In genomic region chr6:28522594-28523557, GRCh38 we compare ENCODE assay signal across 16 cellular contexts. TPM values are rescaled to one million over a fixed set of nuclear protein-coding genes. Genes with fewer than 3 reads are reported as not detected.
A peak's percentile ranks its signal among the peaks of the same experiment; 100 is the strongest.
DNase-seq lines count a peak whose midpoint lies in the region; ATAC-seq, FAIRE-seq and TF ChIP-seq lines count a peak whose summit lies in the region.
"Had no signal": no experiment of that assay in that cellular context is flagged by ENCODE, and none has a peak within 500 bp of the region (broad histone marks: within the 10 kb centered on the region; RNA-seq: fewer than 3 reads in every experiment).

No MANE protein-coding gene starts in this region.

- H2AK5ac ChIP-seq in H1 (ENCODE audit: low read depth, low read length): no peak overlapping the region

- no peak overlapping the region for H3K4me2 ChIP-seq in H1 (ENCODE audit: insufficient read depth in 1 of 2, low read depth in 2 of 2, low read length in 2 of 2)

- TF ChIP-seq CTCF in CD4-positive, alpha-beta T cell (IDR thresholded peaks at IDR 0.05): no peak
- TF ChIP-seq CTCF in NB4 (IDR thresholded peaks at IDR 0.05; ENCODE audit: low read depth, low read length): no peak
- TF ChIP-seq CTCF in H1 (IDR thresholded peaks at IDR 0.05; ENCODE audit: control extremely low read depth in 1 of 3, insufficient read depth in 1 of 3, low read depth in 1 of 3, low read length in 3 of 3): 0 out of 4 replicates have a peak, but pooled peaks of 1 of the 3 experiments have one; percentile 5

- H3K9ac ChIP-seq in H1 (replicated peaks in 1 of 4; ENCODE audit: extremely low read depth in 1 of 4, low read depth in 3 of 4, low read length in 3 of 4): no peak overlapping the region

- DNase-seq in CD4-positive, alpha-beta T cell: peak in 9 of 10 experiments; percentile 4 to 44 (median 23)
- peak; percentile 20 for DNase-seq in NB4 (ENCODE audit: low read depth)
- peak; percentile 79 for DNase-seq in activated CD8-positive, alpha-beta T cell treated with anti-CD3 and anti-CD28 coated beads, Interleukin-2, amount 10 ng/mL, durations not matched to agents 7 days and 5 days
- no peak for DNase-seq in H1 (ENCODE audit: low read depth in 1 of 2, low spot score in 2 of 2)
- DNase-seq in NCI-H1105 (lab: John Stamatoyannopoulos, UW): no peak
- DNase-seq in NCI-H774 (lab: John Stamatoyannopoulos, UW): no peak
- DNase-seq in putamen (ENCODE audit: low spot score): no peak
- no peak for DNase-seq in HK-2 (ENCODE audit: unreplicated experiment)
- DNase-seq: body of pancreas, NCI-H510A had no signal

- no peak overlapping the region for H2BK5ac ChIP-seq in H1 (ENCODE audit: low read depth, low read length)

- H3K36me3 ChIP-seq in H1 (ENCODE audit: control insufficient read depth in 2 of 4, insufficient read depth in 4 of 4, low read length in 3 of 4): no peaks in the 10 kb centered on the region

- no peak; a peak in 1 of 4 replicates for TF ChIP-seq RAD21 in H1 (IDR thresholded peaks at IDR 0.05 in 1 of 2, conservative IDR thresholded peaks at IDR 0.05 in 1 of 2; ENCODE audit: low read depth in 2 of 2, low read length in 2 of 2)

- POLR2A ChIA-PET in CD4-positive, alpha-beta T cell (lab: Charles Lee): interaction anchor here (0.6 to 1.5 kb wide), 3 partner anchors 15 to 20 kb away, joined by 3 to 5 read pairs (median 3); no protein-coding TSS in a partner anchor
- POLR2A ChIA-PET in activated CD8-positive, alpha-beta T cell treated with anti-CD3 and anti-CD28 coated beads, Interleukin-2, amount 10 ng/mL, durations not matched to agents 7 days and 5 days (lab: Charles Lee): no interaction called here
- POLR2A ChIA-PET in H1 (lab: Charles Lee; ENCODE audit: partially characterized antibody): no interaction called here

- H3K23ac ChIP-seq in H1 (ENCODE audit: insufficient read length): no peak overlapping the region

- H4K20me1 ChIP-seq in H1 (replicated peaks in 1 of 2; ENCODE audit: control insufficient read depth in 1 of 2, insufficient read depth in 2 of 2, low read length in 2 of 2): no peaks in the 10 kb centered on the region

- no peak overlapping the region for H2BK12ac ChIP-seq in H1 (ENCODE audit: low read depth, low read length)

- no peaks in the 10 kb centered on the region for H3K79me1 ChIP-seq in H1 (ENCODE audit: low read depth, low read length)

- no peak overlapping the region for H3K56ac ChIP-seq in H1 (replicated peaks; ENCODE audit: insufficient read length, low read depth, low read length)

- H3K27me3 ChIP-seq in CD4-positive, alpha-beta T cell (ENCODE audit: control insufficient read depth, insufficient read depth, low read length): peaks cover 21% of the 10 kb centered on the region
- H3K27me3 ChIP-seq in H1 (replicated peaks in 1 of 4; ENCODE audit: control insufficient read depth in 3 of 4, extremely low read depth in 1 of 4, insufficient read depth in 3 of 4, low read length in 3 of 4): peaks cover 0 to 1% (median 0%) of the 10 kb centered on the region in 4 experiments; a peak in 1 of 7 replicates
- H3K27me3 ChIP-seq: body of pancreas had no signal

- no peak overlapping the region for H2BK15ac ChIP-seq in H1 (ENCODE audit: low read length)

- no peak overlapping the region for H4K5ac ChIP-seq in H1 (ENCODE audit: insufficient read length, low read depth, low read length)

- no peak for TF ChIP-seq POLR2A in NB4 (IDR thresholded peaks at IDR 0.05; ENCODE audit: extremely low read depth, insufficient read length)
- no peak for TF ChIP-seq POLR2A in H1 (IDR thresholded peaks at IDR 0.05; ENCODE audit: control extremely low read depth in 1 of 2, low read depth in 2 of 2, low read length in 2 of 2)

- no peak overlapping the region for H3K27ac Mint-ChIP-seq in CD4-positive, alpha-beta T cell
- H3K27ac Mint-ChIP-seq in activated CD8-positive, alpha-beta T cell treated with anti-CD3 and anti-CD28 coated beads, Interleukin-2, amount 10 ng/mL, durations not matched to agents 7 days and 5 days: no peak overlapping the region

- no peaks in the 10 kb centered on the region for H3K9me3 Mint-ChIP-seq in CD4-positive, alpha-beta T cell
- H3K9me3 Mint-ChIP-seq in activated CD8-positive, alpha-beta T cell treated with anti-CD3 and anti-CD28 coated beads, Interleukin-2, amount 10 ng/mL, durations not matched to agents 7 days and 5 days (ENCODE audit: insufficient read depth): no peaks in the 10 kb centered on the region

- CTCF ChIA-PET in CD4-positive, alpha-beta T cell (lab: Charles Lee): no interaction called here
- CTCF ChIA-PET in activated CD8-positive, alpha-beta T cell treated with anti-CD3 and anti-CD28 coated beads, Interleukin-2, amount 10 ng/mL, durations not matched to agents 7 days and 5 days (lab: Charles Lee): no interaction called here
- CTCF ChIA-PET in H1 (lab: Charles Lee; ENCODE audit: partially characterized antibody): interaction anchor here (0.6 to 2.6 kb wide), 6 partner anchors 8 to 849 kb away, joined by 3 to 10 read pairs (median 4); partner anchors contain the start of gene GPX6

- H3K36me3 Mint-ChIP-seq in CD4-positive, alpha-beta T cell (ENCODE audit: low read depth): no peaks in the 10 kb centered on the region
- no peaks in the 10 kb centered on the region for H3K36me3 Mint-ChIP-seq in activated CD8-positive, alpha-beta T cell treated with anti-CD3 and anti-CD28 coated beads, Interleukin-2, amount 10 ng/mL, durations not matched to agents 7 days and 5 days (ENCODE audit: low read depth)

- intact Hi-C loops in CD4-positive, alpha-beta T cell (cut with DNase I, micrococcal nuclease): no loop called here

- no peak overlapping the region for H2BK120ac ChIP-seq in H1 (replicated peaks; ENCODE audit: low read depth, low read length)

- H2AFZ ChIP-seq in H1 (ENCODE audit: low read length): peak overlapping the region; percentile 72; the same call in 1 of the 2 replicates

- TF ChIP-seq EP300 in H1 (IDR thresholded peaks at IDR 0.05; ENCODE audit: borderline replicate concordance in 1 of 2, low read depth in 2 of 2, low read length in 2 of 2): no peak

- no peak overlapping the region for H3K14ac ChIP-seq in H1 (ENCODE audit: insufficient read length)

- H3K18ac ChIP-seq in H1 (ENCODE audit: extremely low read depth, low read length): no peak overlapping the region

- peaks cover 57% of the 10 kb centered on the region for H3K27me3 Mint-ChIP-seq in CD4-positive, alpha-beta T cell
- H3K27me3 Mint-ChIP-seq in activated CD8-positive, alpha-beta T cell treated with anti-CD3 and anti-CD28 coated beads, Interleukin-2, amount 10 ng/mL, durations not matched to agents 7 days and 5 days (ENCODE audit: low read depth): peaks cover 50% of the 10 kb centered on the region

- H3K4ac ChIP-seq in H1 (replicated peaks; ENCODE audit: insufficient read length, low read depth, low read length): no peak overlapping the region

- H3K4me1 Mint-ChIP-seq in CD4-positive, alpha-beta T cell (ENCODE audit: low read depth): peaks cover 37% of the 10 kb centered on the region
- peaks cover 32% of the 10 kb centered on the region for H3K4me1 Mint-ChIP-seq in activated CD8-positive, alpha-beta T cell treated with anti-CD3 and anti-CD28 coated beads, Interleukin-2, amount 10 ng/mL, durations not matched to agents 7 days and 5 days (ENCODE audit: low read depth)

- H2BK20ac ChIP-seq in H1 (ENCODE audit: low read length): no peak overlapping the region

- H3K4me3 ChIP-seq in NB4 (ENCODE audit: low read depth, low read length) (no peak overlapping the region), H1 (ENCODE audit: extremely low read depth in 1 of 4, insufficient read depth in 2 of 4, low read depth in 3 of 4, low read length in 4 of 4) (no peak overlapping the region)
- H3K4me3 ChIP-seq: body of pancreas had no signal

- H3K23me2 ChIP-seq in H1 (ENCODE audit: low read depth, low read length): no peaks in the 10 kb centered on the region; the same call in 1 of the 2 replicates

- H3K27ac ChIP-seq in CD4-positive, alpha-beta T cell (ENCODE audit: low read depth, low read length): no peak overlapping the region
- H3K27ac ChIP-seq in H1 (ENCODE audit: low read depth, low read length): no peak overlapping the region
- H3K27ac ChIP-seq: body of pancreas had no signal

- no peak overlapping the region for H4K91ac ChIP-seq in H1 (replicated peaks; ENCODE audit: insufficient read length, low read length)

- FAIRE-seq in H1 (lab: Jason Lieb, UNC): no peak
- FAIRE-seq: endothelial cell of umbilical vein had no signal

- no peaks in the 10 kb centered on the region; a peak in 1 of 7 replicates for H3K4me1 ChIP-seq in H1 (replicated peaks in 1 of 4; ENCODE audit: control insufficient read depth in 3 of 4, insufficient read depth in 4 of 4, low read length in 3 of 4)
- H3K4me1 ChIP-seq: body of pancreas had no signal

- ATAC-seq in CD4-positive, alpha-beta T cell (ENCODE audit: poor library complexity): peak; percentile 98
- ATAC-seq in activated CD8-positive, alpha-beta T cell treated with anti-CD3 and anti-CD28 coated beads, Interleukin-2, amount 10 ng/mL, durations not matched to agents 7 days and 5 days: peak; percentile 99
- ATAC-seq: activated CD4-positive, CD25-positive, alpha-beta regulatory T cell treated with anti-CD3 and anti-CD28 coated beads, Interleukin-2, amount 50 U/mL, for 24 hours; body of pancreas; Right ventricle myocardium inferior; sciatic nerve had no signal

- H3K4me3 Mint-ChIP-seq in CD4-positive, alpha-beta T cell: peak overlapping the region; percentile 49
- H3K4me3 Mint-ChIP-seq in activated CD8-positive, alpha-beta T cell treated with anti-CD3 and anti-CD28 coated beads, Interleukin-2, amount 10 ng/mL, durations not matched to agents 7 days and 5 days: peak overlapping the region; percentile 52

- H4K8ac ChIP-seq in H1 (ENCODE audit: extremely low read depth, insufficient read depth, low read length): no peak overlapping the region

- H3K79me2 ChIP-seq in H1 (ENCODE audit: control insufficient read depth in 1 of 2, insufficient read depth in 2 of 2, low read length in 2 of 2): no peaks in the 10 kb centered on the region

- 61% methylated on average over 3 of the region's 3 CpGs; no CpG with 5 or more reads in 1 of the 2 experiments for WGBS in H1 (ENCODE audit: extremely low coverage in 1 of 2, insufficient coverage in 1 of 2, insufficient read length in 1 of 2, insufficient replicate concordance in 2 of 2, low coverage in 1 of 2, low lambda C conversion rate in 2 of 2, missing lambda C conversion rate in 1 of 2), 2 experiments

- H3K9me3 ChIP-seq in CD4-positive, alpha-beta T cell (ENCODE audit: control insufficient read depth, low read length): no peaks in the 10 kb centered on the region
- H3K9me3 ChIP-seq in H1 (ENCODE audit: insufficient read depth in 2 of 2, low read depth in 1 of 2, low read length in 1 of 2): no peaks in the 10 kb centered on the region
- H3K9me3 ChIP-seq: body of pancreas had no signal

RNA-seq across cellular contexts. Expression of gene GPX5, which starts 2.8 kb away (rescaled TPM):
- not detected for total RNA-seq in CD4-positive, alpha-beta T cell
- not detected for total RNA-seq in activated CD8-positive, alpha-beta T cell treated with anti-CD3 and anti-CD28 coated beads, Interleukin-2, amount 10 ng/mL, durations not matched to agents 7 days and 5 days
- total RNA-seq in H1 (2021; fragmentation: NEBNext Ultra II Directional; extraction: Animal tissue kit (Norgen Biotek cat#: 25700)): not detected in 2 replicates
- 0.08 TPM in 1 of 2 replicates, not detected in the other for polyA plus RNA-seq in H1 (2011; rRNA removed)
- polyA plus RNA-seq in H1 (2011; cell fraction: cytosol; rRNA removed): not detected
- 0.07 TPM for polyA plus RNA-seq in H1 (2011; cell fraction: nucleus; rRNA removed)
- not detected in 4 replicates for polyA plus RNA-seq in H1 (2012, experiment 1 of 2)
- not detected for polyA plus RNA-seq in H1 (2012, experiment 2 of 2)
- 0.02 TPM for polyA plus RNA-seq in H1 (2013, experiment 1 of 2)
- polyA plus RNA-seq in H1 (2013, experiment 2 of 2): 0.04 TPM
- not detected in 2 replicates for polyA minus RNA-seq in H1 (2011; rRNA and poly(A)+ RNA removed)
- polyA minus RNA-seq in H1 (2011; cell fraction: cytosol; rRNA and poly(A)+ RNA removed): not detected
- polyA minus RNA-seq in H1 (2011; cell fraction: nucleus; rRNA and poly(A)+ RNA removed): not detected
- total RNA-seq: body of pancreas, endothelial cell of umbilical vein, mononuclear cell, Right ventricle myocardium inferior, sciatic nerve, urinary bladder had no signal
- polyA plus RNA-seq: endothelial cell of umbilical vein, urinary bladder had no signal

RNA-seq across cellular contexts. Expression of gene GPX6, which starts 7.3 kb away (rescaled TPM):
- not detected for total RNA-seq in CD4-positive, alpha-beta T cell
- not detected for total RNA-seq in activated CD8-positive, alpha-beta T cell treated with anti-CD3 and anti-CD28 coated beads, Interleukin-2, amount 10 ng/mL, durations not matched to agents 7 days and 5 days
- not detected in 2 replicates for total RNA-seq in H1 (2021; fragmentation: NEBNext Ultra II Directional; extraction: Animal tissue kit (Norgen Biotek cat#: 25700))
- polyA plus RNA-seq in H1 (2011; rRNA removed): not detected in 2 replicates
- polyA plus RNA-seq in H1 (2011; cell fraction: cytosol; rRNA removed): 0.06 TPM
- not detected for polyA plus RNA-seq in H1 (2011; cell fraction: nucleus; rRNA removed)
- not detected in 4 replicates for polyA plus RNA-seq in H1 (2012, experiment 1 of 2)
- polyA plus RNA-seq in H1 (2012, experiment 2 of 2): not detected
- polyA plus RNA-seq in H1 (2013, experiment 1 of 2): not detected
- not detected for polyA plus RNA-seq in H1 (2013, experiment 2 of 2)
- not detected in 2 replicates for polyA minus RNA-seq in H1 (2011; rRNA and poly(A)+ RNA removed)
- not detected for polyA minus RNA-seq in H1 (2011; cell fraction: cytosol; rRNA and poly(A)+ RNA removed)
- not detected for polyA minus RNA-seq in H1 (2011; cell fraction: nucleus; rRNA and poly(A)+ RNA removed)
- total RNA-seq: body of pancreas, endothelial cell of umbilical vein, mononuclear cell, Right ventricle myocardium inferior, sciatic nerve, urinary bladder had no signal
- polyA plus RNA-seq: endothelial cell of umbilical vein, urinary bladder had no signal

Comparison
In these comparisons a context has a peak if more than half of its experiments do, and no peak if none do; other contexts are left out.
1. DNase-seq: peak in CD4-positive, alpha-beta T cell (9 of 10), NB4 (single experiment) and activated CD8-positive, alpha-beta T cell treated with anti-CD3 and anti-CD28 coated beads, Interleukin-2, amount 10 ng/mL, durations not matched to agents 7 days and 5 days (single experiment); none in H1 (0 of 2), NCI-H1105 (single experiment), NCI-H774 (single experiment), putamen (single experiment) and HK-2 (single experiment).